In the genomic region with DNA sequence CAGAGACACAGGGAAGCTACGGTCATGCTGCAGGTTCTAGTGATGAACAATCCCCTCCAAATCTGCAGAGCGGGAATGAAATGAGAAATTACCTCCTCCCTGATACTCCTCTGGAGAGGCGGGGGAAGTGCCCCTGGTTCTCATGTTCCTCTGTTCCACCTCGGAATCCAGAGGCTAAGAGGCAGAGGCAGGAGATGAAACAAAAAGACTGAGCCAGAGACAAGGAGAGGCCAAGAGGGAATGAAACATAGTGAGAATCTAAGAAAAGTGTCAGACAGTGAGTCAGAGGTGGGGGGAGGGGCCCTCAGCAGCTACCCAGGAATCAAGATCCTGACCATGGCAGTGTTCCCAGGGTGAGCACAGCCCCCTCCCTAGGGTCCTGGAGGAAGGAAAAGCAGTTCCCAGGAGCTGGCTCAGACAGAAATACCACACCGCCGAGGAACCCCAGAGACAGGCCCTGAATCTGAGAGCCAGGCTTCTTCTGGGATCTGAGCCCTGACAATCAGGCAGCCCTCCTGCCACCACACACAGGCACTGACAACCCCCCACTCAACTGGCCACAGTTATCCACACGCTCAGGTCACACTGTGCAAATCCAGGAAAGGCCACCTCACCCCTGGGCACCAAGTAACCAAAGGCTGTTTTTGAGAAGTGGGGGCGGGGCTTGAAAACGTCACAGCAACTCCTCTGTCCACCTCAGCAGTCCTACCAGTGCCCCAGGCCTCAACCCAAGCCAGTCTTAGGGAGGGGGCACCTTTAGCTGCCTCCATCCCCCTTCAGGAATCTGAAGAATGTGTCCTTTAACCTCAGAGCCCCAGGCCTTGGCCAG, we compare ENCODE assay signal across 8 cellular contexts. TPM values are rescaled to one million over a fixed set of nuclear protein-coding genes. Genes with fewer than 3 reads are reported as not detected.
DNase-seq lines count a peak whose midpoint lies in the region; ATAC-seq and TF ChIP-seq lines count a peak whose summit lies in the region.

No MANE protein-coding gene starts in this region.

- H3K4me3 ChIP-seq in DND-41 (ENCODE audit: low read depth in 1 of 2, low read length in 2 of 2): peak overlapping the region in 1 of 2 experiments; percentile 85; a peak in 1 of 4 replicates

- H3K4me1 ChIP-seq in DND-41 (ENCODE audit: insufficient read depth, low read length): peaks cover 69% of the 10 kb centered on the region

- DNase-seq in DND-41 (no peak), NAMALWA (ENCODE audit: low spot score) (peak; percentile 51), fibroblast of gingiva (ENCODE audit: low read depth) (peak; percentile 90), myocyte (ENCODE audit: low read depth) (peak; percentile 93)
- DNase-seq in activated T-cell treated with anti-CD3 and anti-CD28 coated beads, Interleukin-2, amount 50 U/mL, for 48 hours: peak; percentile 82 to 85
- DNase-seq in stimulated activated naive CD8-positive, alpha-beta T cell treated with anti-CD3 and anti-CD28 coated beads, Interleukin-15, amount 100 ng/mL, for 72 hours: peak in 1 of 2 donors; percentile 40

- no peaks in the 10 kb centered on the region for H3K9me3 ChIP-seq in DND-41 (ENCODE audit: insufficient read depth, low read length, severe bottlenecking)

- H3K36me3 ChIP-seq in DND-41 (ENCODE audit: insufficient read depth, low read length): peaks cover 6% of the 10 kb centered on the region; the same call in 1 of the 2 replicates

- H3K4me3 Mint-ChIP-seq in stimulated activated naive CD8-positive, alpha-beta T cell treated with anti-CD3 and anti-CD28 coated beads, Interleukin-15, amount 100 ng/mL, for 72 hours: peak overlapping the region; percentile 92 to 93

- H3K27ac Mint-ChIP-seq in stimulated activated naive CD8-positive, alpha-beta T cell treated with anti-CD3 and anti-CD28 coated beads, Interleukin-15, amount 100 ng/mL, for 72 hours: peak overlapping the region; percentile 89 to 98

- peaks cover 27% of the 10 kb centered on the region for H3K27me3 ChIP-seq in DND-41 (ENCODE audit: insufficient read depth, low read length, poor library complexity)

- H3K9me3 Mint-ChIP-seq in stimulated activated naive CD8-positive, alpha-beta T cell treated with anti-CD3 and anti-CD28 coated beads, Interleukin-15, amount 100 ng/mL, for 72 hours: no peaks in the 10 kb centered on the region

- no peak overlapping the region for H3K27ac ChIP-seq in DND-41 (ENCODE audit: low read length)

- no peak for ATAC-seq in DND-41 (ENCODE audit: insufficient read depth, low read depth)
- no peak for ATAC-seq in stimulated activated naive CD8-positive, alpha-beta T cell treated with anti-CD3 and anti-CD28 coated beads, Interleukin-15, amount 100 ng/mL, for 72 hours
- ATAC-seq in GM21381 (IDR thresholded peaks at IDR 0.05; ENCODE audit: unreplicated experiment): no peak
- ATAC-seq in GM21737 (IDR thresholded peaks at IDR 0.05; ENCODE audit: unreplicated experiment): no peak

- H3K27me3 Mint-ChIP-seq in stimulated activated naive CD8-positive, alpha-beta T cell treated with anti-CD3 and anti-CD28 coated beads, Interleukin-15, amount 100 ng/mL, for 72 hours: no peaks in the 10 kb centered on the region

- no peaks in the 10 kb centered on the region for H3K79me2 ChIP-seq in DND-41 (ENCODE audit: insufficient read depth, low read length)

- no peak for TF ChIP-seq CTCF in DND-41 (IDR thresholded peaks at IDR 0.05; ENCODE audit: borderline replicate concordance, extremely low read depth, low read length, poor library complexity, severe bottlenecking)

- H3K9ac ChIP-seq in DND-41 (ENCODE audit: low read depth, low read length): no peak overlapping the region

- H3K4me1 Mint-ChIP-seq in stimulated activated naive CD8-positive, alpha-beta T cell treated with anti-CD3 and anti-CD28 coated beads, Interleukin-15, amount 100 ng/mL, for 72 hours: peaks cover 88% of the 10 kb centered on the region

- no peak overlapping the region for H2AFZ ChIP-seq in DND-41 (ENCODE audit: low read depth, low read length)

- H3K4me2 ChIP-seq in DND-41 (ENCODE audit: insufficient read depth, low read length): peak overlapping the region; percentile 98

- peaks cover 25% of the 10 kb centered on the region for H4K20me1 ChIP-seq in DND-41 (ENCODE audit: insufficient read depth, low read length)

RNA-seq across cellular contexts. Expression of a gene that starts 2.4 kb away (rescaled TPM):
- 10.6 and 13.7 TPM in 2 replicates for total RNA-seq in myocyte
- polyA plus RNA-seq in myocyte (2012): 19.7 TPM

RNA-seq across cellular contexts. Expression of a gene that starts 41.4 kb away (rescaled TPM):
- 104 and 142 TPM in 2 replicates for total RNA-seq in myocyte
- 21.6 TPM for polyA plus RNA-seq in myocyte (2012)

RNA-seq across cellular contexts. Expression of a gene that starts 43.5 kb away (rescaled TPM):
- 1.7 and 2.7 TPM in 2 replicates for total RNA-seq in myocyte
- 5.0 TPM for polyA plus RNA-seq in myocyte (2012)

RNA-seq across cellular contexts. Expression of a gene that starts 43.6 kb away (rescaled TPM):
- 50.7 and 56.9 TPM in 2 replicates for total RNA-seq in myocyte
- 56.3 TPM for polyA plus RNA-seq in myocyte (2012)
